19 cellular contexts compared by ENCODE assay signal in genomic region chr10:128055061-128055868, GRCh38.
DNase-seq lines count a peak whose midpoint lies in the region; ATAC-seq, FAIRE-seq and TF ChIP-seq lines count a peak whose summit lies in the region.
"Had no signal": no experiment of that assay in that cellular context is flagged by ENCODE, and none has a peak within 500 bp of the region (broad histone marks: within the 10 kb centered on the region; RNA-seq: fewer than 3 reads in every experiment).

No MANE protein-coding gene starts in this region.

- TF ChIP-seq CTCF in endothelial cell (IDR thresholded peaks at IDR 0.05; ENCODE audit: unreplicated experiment) (no peak), neutrophil (IDR thresholded peaks at IDR 0.05) (no peak)

- no peaks in the 10 kb centered on the region for H3K9me3 ChIP-seq in BLaER1
- H3K9me3 ChIP-seq in CD4-positive, alpha-beta memory T cell (ENCODE audit: control insufficient read depth in 1 of 2, low read length in 2 of 2) = no peaks in the 10 kb centered on the region
- no peaks in the 10 kb centered on the region for H3K9me3 ChIP-seq in neutrophil

- no peak overlapping the region for H3K4me3 Mint-ChIP-seq in CD4-positive, alpha-beta memory T cell
- peak overlapping the region; percentile 60 for H3K4me3 Mint-ChIP-seq in endothelial cell (ENCODE audit: unreplicated experiment)

- H3K27ac ChIP-seq in BLaER1 = peak overlapping the region; percentile 50; the same call in 1 of the 2 replicates
- no peak overlapping the region for H3K27ac ChIP-seq in CD4-positive, alpha-beta memory T cell (ENCODE audit: low read depth, low read length)
- peak overlapping the region; percentile 98 for H3K27ac ChIP-seq in neutrophil

- peaks cover 99% of the 10 kb centered on the region for H3K36me3 ChIP-seq in BLaER1
- peaks cover 43% of the 10 kb centered on the region for H3K36me3 ChIP-seq in CD4-positive, alpha-beta memory T cell (ENCODE audit: insufficient read depth, low read length)
- H3K36me3 ChIP-seq in neutrophil = peaks cover 97% of the 10 kb centered on the region

- peaks cover 91% of the 10 kb centered on the region for H4K20me1 ChIP-seq in BLaER1

- no peak overlapping the region for H3K9ac ChIP-seq in BLaER1

- H3K4me1 Mint-ChIP-seq in CD4-positive, alpha-beta memory T cell = peaks cover 20 to 55% (median 36%) of the 10 kb centered on the region in 4 donors
- peaks cover 57% of the 10 kb centered on the region for H3K4me1 Mint-ChIP-seq in endothelial cell (ENCODE audit: unreplicated experiment)

- no peak overlapping the region for H3K4me2 ChIP-seq in BLaER1

- CTCF ChIA-PET in CD4-positive, alpha-beta memory T cell (lab: Charles Lee; ENCODE audit: partially characterized antibody) = interaction anchor here (2.2 to 5.3 kb wide), 3 partner anchors 10 to 20 kb away, joined by 6 to 35 read pairs (median 7); no protein-coding TSS in a partner anchor

- no peaks in the 10 kb centered on the region for H3K27me3 Mint-ChIP-seq in CD4-positive, alpha-beta memory T cell
- peaks cover 13% of the 10 kb centered on the region for H3K27me3 Mint-ChIP-seq in endothelial cell (ENCODE audit: unreplicated experiment)

- POLR2A ChIA-PET in CD4-positive, alpha-beta memory T cell (lab: Charles Lee; ENCODE audit: partially characterized antibody) = no interaction called here

- H3K27me3 ChIP-seq in BLaER1 (no peaks in the 10 kb centered on the region), neutrophil (no peaks in the 10 kb centered on the region)
- no peaks in the 10 kb centered on the region for H3K27me3 ChIP-seq in CD4-positive, alpha-beta memory T cell (ENCODE audit: insufficient read depth, low read length)

- DNase-seq in CD4-positive, alpha-beta memory T cell = no peak
- DNase-seq in endothelial cell (ENCODE audit: low spot score) (no peak), SK-N-DZ (ENCODE audit: low spot score) (no peak), GM19239 (ENCODE audit: insufficient read length, low spot score) (no peak)
- no peak for DNase-seq in stimulated activated CD4-positive, alpha-beta T cell treated with anti-CD3 and anti-CD28 coated beads, Interleukin-4, amount 100 ng/mL, for 4 hours
- DNase-seq: HCEC 1CT; IMR-90; Kasumi-1; MM.1S; NCI-H1092 treated with DMSO at 0.1 percent for 48 hours; NCI-H1694; NCI-H2107; NCI-H226; NCI-H526; NK-92 treated with Interleukin-12 subunit alpha and Interleukin-12 subunit beta, amount 100 ng/mL, for 24 hours; OCI-M1 had no signal

- no peak for FAIRE-seq in GM19239 (lab: Jason Lieb, UNC)

- peak overlapping the region in 4 of 7 donors; percentile 12 to 65 (median 26) for H3K27ac Mint-ChIP-seq in CD4-positive, alpha-beta memory T cell
- H3K27ac Mint-ChIP-seq in endothelial cell (ENCODE audit: unreplicated experiment) = no peak overlapping the region

- no peaks in the 10 kb centered on the region for H3K9me3 Mint-ChIP-seq in CD4-positive, alpha-beta memory T cell
- no peaks in the 10 kb centered on the region for H3K9me3 Mint-ChIP-seq in endothelial cell (ENCODE audit: unreplicated experiment)

- H3K4me3 ChIP-seq in BLaER1 = no peak overlapping the region
- H3K4me3 ChIP-seq in CD4-positive, alpha-beta memory T cell (ENCODE audit: low read length in 2 of 2) = no peak overlapping the region
- H3K4me3 ChIP-seq in neutrophil (ENCODE audit: low read depth in 1 of 2, low read length in 1 of 2) = peak overlapping the region; percentile 45 to 88

- intact Hi-C loops in CD4-positive, alpha-beta memory T cell (cut with micrococcal nuclease) = no loop called here

- ATAC-seq in HG02840 (IDR thresholded peaks at IDR 0.05; ENCODE audit: low FRiP score, unreplicated experiment) = no peak

- peaks cover 92% of the 10 kb centered on the region for H3K4me1 ChIP-seq in BLaER1
- peaks cover 11% of the 10 kb centered on the region for H3K4me1 ChIP-seq in CD4-positive, alpha-beta memory T cell (ENCODE audit: insufficient read depth, low read length)
- H3K4me1 ChIP-seq in neutrophil (ENCODE audit: control insufficient read depth in 1 of 2, insufficient read depth in 1 of 2, low read depth in 1 of 2, low read length in 1 of 2) = peaks cover 93 to 97% of the 10 kb centered on the region in 2 experiments

- H3K36me3 Mint-ChIP-seq in CD4-positive, alpha-beta memory T cell = peaks cover 46 to 77% of the 10 kb centered on the region in 2 donors
- H3K36me3 Mint-ChIP-seq in endothelial cell (ENCODE audit: low read depth, unreplicated experiment) = peaks cover 68% of the 10 kb centered on the region

Comparison
In these comparisons a context has a peak if more than half of its experiments do, and no peak if none do; other contexts are left out.
1. H3K4me3 ChIP-seq: peak in neutrophil (2 of 2); none in BLaER1 (single experiment) and CD4-positive, alpha-beta memory T cell (0 of 2).